ENCODE assay signal across 12 cellular contexts in the genomic region with DNA sequence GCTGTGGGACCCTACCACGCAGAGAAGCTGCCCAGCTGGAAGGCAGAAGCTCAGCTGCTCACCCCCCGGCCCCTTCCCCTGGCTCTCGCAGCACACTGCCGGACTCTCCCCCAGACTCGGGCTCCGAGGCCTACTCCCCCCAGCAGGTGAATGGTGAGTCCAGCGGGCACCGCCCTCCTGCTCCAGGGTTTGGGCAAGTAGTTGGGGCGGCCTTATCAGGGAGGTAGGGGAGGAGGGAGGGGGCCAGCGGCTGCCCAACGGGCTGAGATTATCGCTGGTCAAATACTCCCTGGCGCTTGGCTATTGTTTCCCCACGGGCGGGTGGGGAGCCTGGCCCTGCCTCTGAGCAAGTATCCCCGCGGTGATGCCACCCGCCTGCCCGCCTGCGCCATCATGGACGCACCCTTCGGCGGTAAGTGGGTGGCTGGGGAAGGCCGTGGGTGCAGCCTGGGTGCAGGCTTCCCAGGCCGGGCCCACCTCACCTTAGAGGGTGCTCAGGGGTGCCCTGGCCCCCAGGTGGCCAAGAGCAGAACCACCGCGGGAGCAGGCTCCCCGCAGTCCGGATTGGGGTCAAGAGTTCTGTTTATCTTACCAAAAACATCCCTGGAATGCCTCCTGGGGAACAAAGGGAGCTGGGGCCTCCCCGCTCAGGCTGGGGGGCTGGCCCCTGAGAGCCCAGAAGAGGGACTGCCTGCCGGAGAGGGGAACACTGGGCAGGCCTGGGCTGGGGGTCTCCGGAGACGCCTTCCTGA. TPM values are rescaled to one million over a fixed set of nuclear protein-coding genes. Genes with fewer than 3 reads are reported as not detected.
DNase-seq lines count a peak whose midpoint lies in the region; ATAC-seq and TF ChIP-seq lines count a peak whose summit lies in the region.
"Had no signal": no experiment of that assay in that cellular context is flagged by ENCODE, and none has a peak within 500 bp of the region (broad histone marks: within the 10 kb centered on the region; RNA-seq: fewer than 3 reads in every experiment).

No MANE protein-coding gene starts in this region.

- in situ Hi-C loops in astrocyte of the spinal cord (cut with HindIII; ENCODE audit: low sequenced_read_pairs) = no loop called here

- TF ChIP-seq CTCF in GM12865 (IDR thresholded peaks at IDR 0.05; ENCODE audit: insufficient read depth, low read depth, low read length, missing control alignments) (peak; percentile 17), astrocyte of the spinal cord (IDR thresholded peaks at IDR 0.05; ENCODE audit: low read depth, low read length) (peak; percentile 33), neural crest cell (conservative IDR thresholded peaks at IDR 0.05) (peak; percentile 45)

- no peak overlapping the region for H3K4me3 ChIP-seq in GM12865 (ENCODE audit: low read depth, low read length)
- H3K4me3 ChIP-seq in astrocyte of the spinal cord (ENCODE audit: low read depth, low read length) = no peak overlapping the region
- H3K4me3 ChIP-seq in MG63 = no peak overlapping the region
- H3K4me3 ChIP-seq: HAP-1 had no signal

- H3K9me3 Mint-ChIP-seq in neural crest cell = no peaks in the 10 kb centered on the region

- peaks cover 8% of the 10 kb centered on the region for H3K4me1 Mint-ChIP-seq in neural crest cell
- H3K4me1 Mint-ChIP-seq: activated CD4-positive, alpha-beta T cell treated with anti-CD3 and anti-CD28 coated beads for 36 hours had no signal

- no peak for ATAC-seq in stimulated activated naive CD8-positive, alpha-beta T cell treated with anti-CD3 and anti-CD28 coated beads, Interleukin-15, Interleukin-2, amounts not matched to agents 100 U/mL and 50 U/mL, for 24 hours
- no peak for ATAC-seq in GM18517 (IDR thresholded peaks at IDR 0.05; ENCODE audit: unreplicated experiment)
- ATAC-seq: activated CD4-positive, alpha-beta T cell treated with anti-CD3 and anti-CD28 coated beads for 36 hours; sciatic nerve had no signal

- H3K36me3 ChIP-seq in MG63 = no peaks in the 10 kb centered on the region
- H3K36me3 ChIP-seq: HAP-1 had no signal

- H3K9me3 ChIP-seq in MG63 = no peaks in the 10 kb centered on the region
- H3K9me3 ChIP-seq: HAP-1 had no signal

- H3K36me3 Mint-ChIP-seq in neural crest cell (ENCODE audit: low read depth) = no peaks in the 10 kb centered on the region

- H3K4me3 Mint-ChIP-seq in neural crest cell = no peak overlapping the region
- H3K4me3 Mint-ChIP-seq: activated CD4-positive, alpha-beta T cell treated with anti-CD3 and anti-CD28 coated beads for 36 hours had no signal

- DNase-seq in GM12865 (ENCODE audit: low read depth) (no peak), astrocyte of the spinal cord (ENCODE audit: low read depth, low spot score) (peak; percentile 32), neural crest cell (ENCODE audit: low read depth, low spot score) (no peak), MG63 (no peak)
- DNase-seq in stimulated activated naive CD8-positive, alpha-beta T cell treated with anti-CD3 and anti-CD28 coated beads, Interleukin-15, Interleukin-2, amounts not matched to agents 100 U/mL and 50 U/mL, for 24 hours = no peak
- DNase-seq: activated CD4-positive, alpha-beta T cell treated with anti-CD3 and anti-CD28 coated beads for 36 hours; activated naive CD4-positive, alpha-beta T cell treated with Interleukin-2 at 50 U/mL for 16 hours; DMS153; NCI-H2029 had no signal

- H3K27ac Mint-ChIP-seq in neural crest cell (ENCODE audit: unreplicated experiment) = no peak overlapping the region
- H3K27ac Mint-ChIP-seq: activated CD4-positive, alpha-beta T cell treated with anti-CD3 and anti-CD28 coated beads for 36 hours had no signal

- no peaks in the 10 kb centered on the region for H3K27me3 Mint-ChIP-seq in neural crest cell (ENCODE audit: low read depth)
- H3K27me3 Mint-ChIP-seq: activated CD4-positive, alpha-beta T cell treated with anti-CD3 and anti-CD28 coated beads for 36 hours had no signal

- no peaks in the 10 kb centered on the region for H3K27me3 ChIP-seq in MG63

RNA-seq across cellular contexts. Expression of a gene that starts 16.9 kb away (rescaled TPM):
- total RNA-seq in neural crest cell = 3.5 and 3.9 TPM in 2 replicates
- total RNA-seq in MG63 (2014; rRNA removed; shearing (Covaris generic); ENCODE audit: low replicate concordance) = 0.23 and 1.9 TPM in 2 replicates

RNA-seq across cellular contexts. Expression of a gene that starts 23.1 kb away (rescaled TPM):
- 162 and 174 TPM in 2 replicates for total RNA-seq in neural crest cell
- total RNA-seq in MG63 (2014; rRNA removed; shearing (Covaris generic); ENCODE audit: low replicate concordance) = 61.8 and 88.7 TPM in 2 replicates

RNA-seq across cellular contexts. Expression of a gene that starts 23.4 kb away (rescaled TPM):
- 99.6 TPM in 2 replicates for total RNA-seq in neural crest cell
- total RNA-seq in MG63 (2014; rRNA removed; shearing (Covaris generic); ENCODE audit: low replicate concordance) = 80.9 and 85.7 TPM in 2 replicates

RNA-seq across cellular contexts. Expression of a gene that starts 47.5 kb away (rescaled TPM):
- total RNA-seq in neural crest cell = 245 and 248 TPM in 2 replicates
- 25.4 and 28.3 TPM in 2 replicates for total RNA-seq in MG63 (2014; rRNA removed; shearing (Covaris generic); ENCODE audit: low replicate concordance)

RNA-seq across cellular contexts. Expression of a gene that starts 58.8 kb away (rescaled TPM):
- total RNA-seq in neural crest cell = 939 and 976 TPM in 2 replicates
- 8.1 and 22.6 TPM in 2 replicates for total RNA-seq in MG63 (2014; rRNA removed; shearing (Covaris generic); ENCODE audit: low replicate concordance)
